Comparison of ENCODE assay signal across 12 cellular contexts in the genomic region with DNA sequence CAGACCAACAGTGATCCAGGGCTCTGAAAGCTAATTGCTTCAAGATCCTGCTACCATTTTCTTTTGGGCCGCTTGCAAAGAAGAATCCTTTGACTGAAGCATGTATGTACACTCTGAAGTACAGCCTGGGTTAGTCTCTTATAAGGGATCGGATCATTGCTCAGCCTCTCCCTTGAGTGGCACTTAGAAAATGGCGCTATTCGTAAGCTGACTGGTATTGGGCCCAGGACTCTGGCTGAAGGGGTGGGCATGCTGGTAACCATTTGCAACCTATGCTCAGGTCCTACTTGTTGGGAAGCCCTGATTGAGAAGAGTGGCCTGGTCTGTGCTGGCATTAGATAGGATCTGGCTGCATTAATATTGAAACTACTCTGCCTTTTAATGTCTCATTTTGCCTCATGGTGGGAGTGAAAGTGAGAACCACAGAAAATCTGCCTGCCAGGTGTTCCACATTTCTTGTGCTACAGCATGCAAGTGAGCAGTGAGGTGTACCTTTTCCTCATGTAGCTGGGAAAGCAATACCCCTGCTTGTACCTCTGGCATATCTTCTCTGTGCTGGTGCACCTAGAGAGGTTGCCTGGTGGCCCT. TPM values are rescaled to one million over a fixed set of nuclear protein-coding genes. Genes with fewer than 3 reads are reported as not detected.
DNase-seq lines count a peak whose midpoint lies in the region; ATAC-seq, FAIRE-seq and TF ChIP-seq lines count a peak whose summit lies in the region.
"Had no signal": no experiment of that assay in that cellular context is flagged by ENCODE, and none has a peak within 500 bp of the region (broad histone marks: within the 10 kb centered on the region; RNA-seq: fewer than 3 reads in every experiment).

No MANE protein-coding gene starts in this region.

- no peak for TF ChIP-seq CTCF in GM12878 (IDR thresholded peaks at IDR 0.05 in 2 of 3, conservative IDR thresholded peaks at IDR 0.05 in 1 of 3; ENCODE audit: control insufficient read depth in 2 of 3, extremely low read depth in 1 of 3, insufficient read depth in 1 of 3, low read depth in 3 of 3, low read length in 3 of 3)
- no peak for TF ChIP-seq CTCF in PC-9 (conservative IDR thresholded peaks at IDR 0.05)
- no peak for TF ChIP-seq CTCF in type B pancreatic cell (conservative IDR thresholded peaks at IDR 0.05)

- H3K27me3 Mint-ChIP-seq in type B pancreatic cell: no peaks in the 10 kb centered on the region

- TF ChIP-seq RAD21 in GM12878 (IDR thresholded peaks at IDR 0.05; ENCODE audit: insufficient read depth, low read depth, low read length): no peak

- H3K4me2 ChIP-seq in GM12878 (ENCODE audit: control insufficient read depth, insufficient read depth) (peak overlapping the region; percentile 32), PC-9 (no peak overlapping the region)
- H3K4me2 ChIP-seq: A549 had no signal

- H3K9me3 Mint-ChIP-seq in type B pancreatic cell: no peaks in the 10 kb centered on the region

- peaks cover 9% of the 10 kb centered on the region for H3K4me1 Mint-ChIP-seq in type B pancreatic cell (ENCODE audit: unreplicated experiment)

- H3K4me1 ChIP-seq in GM12878 (ENCODE audit: control insufficient read depth, insufficient read depth, low read length): peaks cover 82% of the 10 kb centered on the region
- no peaks in the 10 kb centered on the region for H3K4me1 ChIP-seq in PC-9 (replicated peaks; ENCODE audit: insufficient read depth)
- H3K4me1 ChIP-seq: A549 had no signal

- H3K36me3 ChIP-seq in GM12878 (ENCODE audit: control insufficient read depth in 2 of 2, insufficient read depth in 2 of 2, low read length in 1 of 2) (peaks cover 3 to 10% of the 10 kb centered on the region in 2 experiments; a peak in 3 of 4 replicates), PC-9 (ENCODE audit: low read depth) (no peaks in the 10 kb centered on the region)
- H3K36me3 ChIP-seq: upper lobe of right lung had no signal

- peak; percentile 19 for DNase-seq in NCI-H2107 treated with DMSO at 0.1 percent for 48 hours (lab: John Stamatoyannopoulos, UW; ENCODE audit: unreplicated experiment)
- no peak for DNase-seq in NCI-H2107 (lab: John Stamatoyannopoulos, UW)
- peak; percentile 88 for DNase-seq in GM12878 (ENCODE audit: low read depth, low spot score)
- no peak for DNase-seq in PC-9
- no peak for DNase-seq in kidney glomerular epithelial cell (lab: John Stamatoyannopoulos, UW)
- DNase-seq in type B pancreatic cell (ENCODE audit: extremely low spot score, unreplicated experiment): no peak
- DNase-seq: islet precursor cell, NCI-H510A, upper lobe of right lung had no signal

- in situ Hi-C loops in GM12878 (cut with MboI): no loop called here

- no peaks in the 10 kb centered on the region for H4K20me1 ChIP-seq in GM12878 (ENCODE audit: control insufficient read depth, insufficient read depth)
- H4K20me1 ChIP-seq in PC-9 (ENCODE audit: insufficient read depth): no peaks in the 10 kb centered on the region

- H3K9ac ChIP-seq in GM12878 (ENCODE audit: control insufficient read depth, insufficient read depth, low read length): 0 out of 2 replicates have a peak overlapping the region, but pooled peaks have one; percentile 5

- no TSS peak for BruUV-seq in GM12878 (replicated peaks; lab: Mats Ljungman, UMichigan)
- no TSS peak for BruUV-seq in PC-9 (replicated peaks; lab: Mats Ljungman, UMichigan)

- H3K4me3 Mint-ChIP-seq in type B pancreatic cell: no peak overlapping the region

- SMC1A ChIA-PET in GM12878 (lab: Charles Lee; ENCODE audit: uncharacterized antibody, unreplicated experiment): interaction anchor here (0.6 to 5.7 kb wide), 20 partner anchors 8 to 159 kb away, joined by 3 to 27 read pairs (median 5); no protein-coding TSS in a partner anchor

- CTCF ChIA-PET in GM12878 (lab: Yijun Ruan, JAX): interaction anchor here (0.9 to 2.7 kb wide), 10 partner anchors 8 to 158 kb away, joined by 3 to 20 read pairs (median 6); no protein-coding TSS in a partner anchor
- CTCF ChIA-PET in PC-9 (lab: Charles Lee): no interaction called here

- H3K4me3 ChIP-seq in GM12878: peak overlapping the region; percentile 21; the same call in 1 of the 2 replicates
- H3K4me3 ChIP-seq in PC-9: no peak overlapping the region
- H3K4me3 ChIP-seq: A549, upper lobe of right lung had no signal

- TF ChIP-seq EP300 in GM12878 (IDR thresholded peaks at IDR 0.05; ENCODE audit: borderline replicate concordance in 1 of 2, control insufficient read depth in 1 of 2, low read depth in 2 of 2, low read length in 2 of 2): peak; percentile 61 to 72; a peak in 3 of 4 replicates

- intact Hi-C loops in GM12878 (cut with micrococcal nuclease; ENCODE audit: unreplicated experiment): loop anchor here (1.0 to 2.0 kb wide), 2 partner anchors 22 to 30 kb away; no protein-coding TSS in a partner anchor
- intact Hi-C loops in PC-9 (cut with micrococcal nuclease; ENCODE audit: unreplicated experiment): no loop called here

- H3K79me2 ChIP-seq in GM12878 (ENCODE audit: control insufficient read depth, insufficient read depth, low read length) (peaks cover 95% of the 10 kb centered on the region), PC-9 (ENCODE audit: low read depth) (no peaks in the 10 kb centered on the region)

- no peaks in the 10 kb centered on the region for H3K9me3 ChIP-seq in GM12878 (replicated peaks; ENCODE audit: control insufficient read depth, insufficient read depth, low read length)
- no peaks in the 10 kb centered on the region for H3K9me3 ChIP-seq in PC-9 (ENCODE audit: insufficient read depth, low read depth)
- H3K9me3 ChIP-seq: A549, upper lobe of right lung had no signal

- H3K9me2 ChIP-seq in PC-9 (ENCODE audit: insufficient read depth): no peaks in the 10 kb centered on the region

- FAIRE-seq in GM12878 (lab: Jason Lieb, UNC): peak; percentile 59
- FAIRE-seq: A549 had no signal

- H3K36me3 Mint-ChIP-seq in type B pancreatic cell: peaks cover 14% of the 10 kb centered on the region

- H2AFZ ChIP-seq in GM12878 (ENCODE audit: control insufficient read depth, low read depth, low read length) (no peak overlapping the region), PC-9 (no peak overlapping the region)

- H3K27ac Mint-ChIP-seq in type B pancreatic cell: no peak overlapping the region

- 53% methylated on average over 4 of the region's 4 CpGs for WGBS in GM12878 (ENCODE audit: insufficient coverage, insufficient replicate concordance, low lambda C conversion rate, missing lambda C conversion rate)

- ATAC-seq in GM21390 (IDR thresholded peaks at IDR 0.05; ENCODE audit: unreplicated experiment) (peak; percentile 68), HG03342 (IDR thresholded peaks at IDR 0.05; ENCODE audit: unreplicated experiment) (peak; percentile 69), GM12878 (peak; percentile 78)
- ATAC-seq: A549 had no signal

- no peak for TF ChIP-seq POLR2A in GM12878 (IDR thresholded peaks at IDR 0.05; ENCODE audit: low read depth, low read length)

- H3K27ac ChIP-seq in GM12878 (ENCODE audit: control insufficient read depth, insufficient read depth): peak overlapping the region; percentile 67
- H3K27ac ChIP-seq in PC-9: no peak overlapping the region
- H3K27ac ChIP-seq: A549, upper lobe of right lung had no signal

- POLR2A ChIA-PET in GM12878 (lab: Charles Lee) (interaction anchor here (1.2 to 1.9 kb wide), 4 partner anchors 9 to 36 kb away, joined by 3 to 6 read pairs (median 4); no protein-coding TSS in a partner anchor), PC-9 (lab: Charles Lee; ENCODE audit: unreplicated experiment) (no interaction called here)

- no peaks in the 10 kb centered on the region for H3F3A ChIP-seq in PC-9 (ENCODE audit: insufficient read depth, low read depth)

- H3K27me3 ChIP-seq in GM12878 (replicated peaks in 1 of 2; ENCODE audit: control insufficient read depth in 2 of 2, insufficient read depth in 2 of 2, low read length in 1 of 2) (no peaks in the 10 kb centered on the region), PC-9 (ENCODE audit: insufficient read depth, low read depth) (no peaks in the 10 kb centered on the region)
- H3K27me3 ChIP-seq: upper lobe of right lung had no signal

- RAD21 ChIA-PET in GM12878 (lab: Charles Lee; ENCODE audit: unreplicated experiment): interaction anchor here (0.6 to 3.7 kb wide), 12 partner anchors 8 to 159 kb away, joined by 3 to 19 read pairs (median 4); no protein-coding TSS in a partner anchor

TF ChIP-seq in GM12878, 131 proteins besides CTCF, POLR2A, EP300 and RAD21 (continues in another document):
- TF ChIP-seq, protein P1, sequence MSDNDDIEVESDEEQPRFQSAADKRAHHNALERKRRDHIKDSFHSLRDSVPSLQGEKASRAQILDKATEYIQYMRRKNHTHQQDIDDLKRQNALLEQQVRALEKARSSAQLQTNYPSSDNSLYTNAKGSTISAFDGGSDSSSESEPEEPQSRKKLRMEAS (IDR thresholded peaks at IDR 0.05; ENCODE audit: low read depth, low read length): no peak
- TF ChIP-seq TCF12 (IDR thresholded peaks at IDR 0.05; ENCODE audit: low read depth, low read length) (peak; percentile 99), NFYA (IDR thresholded peaks at IDR 0.05; ENCODE audit: borderline replicate concordance, low read depth, low read length) (no peak), PML (IDR thresholded peaks at IDR 0.05; ENCODE audit: low read length) (peak; percentile 13; the same call in 1 of the 2 replicates)

RNA-seq across cellular contexts. Expression of gene MGAT5, which starts 0.7 kb away (rescaled TPM):
- 135 and 137 TPM in 2 replicates for total RNA-seq in GM12878 (2013; cell fraction: nucleolus; rRNA removed)
- 54.3 and 54.6 TPM in 2 replicates for total RNA-seq in GM12878 (2014; rRNA removed)
- total RNA-seq in GM12878 (2014; rRNA removed; fragmentation: Illumina TruSeq; extraction: Trizol): 53.7 and 54.0 TPM in 2 replicates
- 104 and 109 TPM in 2 replicates for total RNA-seq in GM12878 (2021)
- polyA plus RNA-seq in GM12878 (2011; ENCODE audit: low read depth): 32.2 TPM
- polyA plus RNA-seq in GM12878 (2011; rRNA removed): 30.1 and 31.5 TPM in 2 replicates
- 34.4 and 35.9 TPM in 2 replicates for polyA plus RNA-seq in GM12878 (2011; cell fraction: cytosol; rRNA removed)
- 27.6 and 27.9 TPM in 2 replicates for polyA plus RNA-seq in GM12878 (2011; cell fraction: nucleus; rRNA removed)
- polyA plus RNA-seq in GM12878 (2012): 33.0 and 39.4 TPM in 2 replicates
- polyA plus RNA-seq in GM12878 (2014; fragmentation: Illumina TruSeq; extraction: Trizol): 55.3 and 58.4 TPM in 2 replicates
- polyA plus RNA-seq in GM12878 (2014; fragmentation: Nextera tagmentation; extraction: Ambion mirVana): 1 to 10 TPM; 9.1 to 9.8 TPM
- 40.2 and 40.9 TPM in 2 replicates for polyA plus RNA-seq in GM12878 (2014; rRNA removed)
- 1 to 10 TPM; 4.9 to 6.3 TPM for polyA plus RNA-seq in GM12878 (2016; fragmentation: Nextera tagmentation; extraction: Ambion mirVana)
- 126 and 130 TPM in 2 replicates for polyA minus RNA-seq in GM12878 (2011; rRNA and poly(A)+ RNA removed)
- 31.1 and 35.7 TPM in 2 replicates for polyA minus RNA-seq in GM12878 (2011; cell fraction: cytosol; rRNA and poly(A)+ RNA removed)
- 117 and 129 TPM in 2 replicates for polyA minus RNA-seq in GM12878 (2011; cell fraction: nucleus; rRNA and poly(A)+ RNA removed)
- 33.5 and 37.7 TPM in 2 replicates for total RNA-seq in PC-9 (2021)
- 33.3 and 37.2 TPM in 2 replicates for total RNA-seq in type B pancreatic cell (ENCODE audit: low replicate concordance)

Comparison
In these comparisons a context has a peak if more than half of its experiments do, and no peak if none do; other contexts are left out.
1. DNase-seq: peak in NCI-H2107 treated with DMSO at 0.1 percent for 48 hours (single experiment) and GM12878 (single experiment); none in NCI-H2107 (single experiment), PC-9 (0 of 2), kidney glomerular epithelial cell (single experiment) and type B pancreatic cell (single experiment).
2. Peak in every context shown above with its lines, with median percentiles within 50 percentile points of each other: ATAC-seq.